ENCODE assay signal across 14 cellular contexts in the genomic region with DNA sequence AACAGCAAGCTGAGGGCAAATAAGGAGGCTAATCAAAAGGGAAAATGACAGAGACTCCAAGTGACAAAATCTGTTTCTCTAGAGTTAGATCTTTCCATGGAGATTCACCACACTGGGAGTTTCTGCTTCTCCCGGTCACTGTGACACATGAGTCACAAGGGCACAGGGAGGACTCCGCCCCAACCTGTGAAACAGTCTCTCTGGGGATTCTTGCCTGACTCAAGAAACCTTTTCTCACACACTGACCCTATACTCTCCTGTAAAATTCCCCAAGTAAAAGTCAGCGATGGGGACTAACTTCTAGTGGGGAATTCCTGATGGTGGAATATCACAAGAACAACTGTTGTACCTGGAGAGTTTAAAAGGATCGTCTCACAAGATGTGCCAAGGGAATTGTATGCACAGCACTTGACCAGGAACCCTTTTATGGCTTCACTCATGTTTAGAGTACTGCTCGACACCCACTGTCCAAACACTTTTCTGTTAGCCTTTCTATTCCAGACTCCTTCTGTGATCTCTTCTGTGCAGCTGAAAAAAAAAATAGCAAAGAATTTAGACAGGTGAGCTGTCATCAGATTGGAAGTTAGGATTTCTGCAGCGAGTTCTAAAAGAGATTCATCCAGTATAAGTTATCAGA. TPM values are rescaled to one million over a fixed set of nuclear protein-coding genes. Genes with fewer than 3 reads are reported as not detected.
DNase-seq lines count a peak whose midpoint lies in the region; ATAC-seq, FAIRE-seq and TF ChIP-seq lines count a peak whose summit lies in the region.
"Had no signal": no experiment of that assay in that cellular context is flagged by ENCODE, and none has a peak within 500 bp of the region (broad histone marks: within the 10 kb centered on the region; RNA-seq: fewer than 3 reads in every experiment).

No MANE protein-coding gene starts in this region.

- H3K4me3 ChIP-seq in NB4 (ENCODE audit: low read depth, low read length): no peak overlapping the region
- no peak overlapping the region for H3K4me3 ChIP-seq in bronchial epithelial cell (ENCODE audit: low read depth, low read length)
- no peak overlapping the region for H3K4me3 ChIP-seq in transverse colon
- H3K4me3 ChIP-seq in uterus: no peak overlapping the region
- H3K4me3 ChIP-seq: K562, skin epidermis had no signal

- CTCF ChIA-PET in activated naive CD4-positive, alpha-beta T cell treated with anti-CD3 and anti-CD28 coated beads for 36 hours (lab: Charles Lee): no interaction called here

- H3K27me3 ChIP-seq in bronchial epithelial cell (ENCODE audit: control insufficient read depth, insufficient read depth, low read length) (no peaks in the 10 kb centered on the region), transverse colon (no peaks in the 10 kb centered on the region), uterus (no peaks in the 10 kb centered on the region)

- WGBS in transverse colon (ENCODE audit: low coverage in 1 of 2), 2 donors: 33 to 40% methylated on average over 4 to 6 of the region's 6 CpGs

- TF ChIP-seq POLR2A in NB4 (IDR thresholded peaks at IDR 0.05; ENCODE audit: extremely low read depth, insufficient read length): no peak
- TF ChIP-seq POLR2A in transverse colon (IDR thresholded peaks at IDR 0.05): no peak
- TF ChIP-seq POLR2A in uterus (IDR thresholded peaks at IDR 0.05): no peak

- DNase-seq in NB4 (ENCODE audit: low read depth) (peak; percentile 66), bronchial epithelial cell (ENCODE audit: low read depth) (peak; percentile 49), transverse colon (peak; percentile 22), uterus (no peak)
- no peak for DNase-seq in activated naive CD4-positive, alpha-beta T cell treated with anti-CD3 and anti-CD28 coated beads for 36 hours
- DNase-seq: activated T-cell treated with anti-CD3 and anti-CD28 coated beads, Interleukin-2, amount 50 U/mL, for 4 hours; NCI-H2107; T-cell had no signal

- H3K36me3 ChIP-seq in bronchial epithelial cell (ENCODE audit: control insufficient read depth, insufficient read depth, low read length) (no peaks in the 10 kb centered on the region), transverse colon (no peaks in the 10 kb centered on the region), uterus (no peaks in the 10 kb centered on the region)

- no peaks in the 10 kb centered on the region for H3K4me1 ChIP-seq in transverse colon
- no peaks in the 10 kb centered on the region for H3K4me1 ChIP-seq in uterus

- no peaks in the 10 kb centered on the region for H3K9me3 Mint-ChIP-seq in activated naive CD4-positive, alpha-beta T cell treated with anti-CD3 and anti-CD28 coated beads for 36 hours
- H3K9me3 Mint-ChIP-seq: activated T-cell treated with anti-CD3 and anti-CD28 coated beads, Interleukin-2, amount 50 U/mL, for 4 hours; T-cell had no signal

- in situ Hi-C loops in transverse colon (cut with MboI; ENCODE audit: low pct_ligation_motif_present in 1 of 4, low pct_unique_long_range_greater_than_20kb in 1 of 4, low sequenced_read_pairs in 3 of 4): no loop called here

- H3K27me3 Mint-ChIP-seq in activated naive CD4-positive, alpha-beta T cell treated with anti-CD3 and anti-CD28 coated beads for 36 hours (ENCODE audit: low read depth): peaks cover 15% of the 10 kb centered on the region

- TF ChIP-seq CTCF in NB4 (IDR thresholded peaks at IDR 0.05; ENCODE audit: low read depth, low read length) (no peak), bronchial epithelial cell (IDR thresholded peaks at IDR 0.05; ENCODE audit: insufficient read depth, low read length, severe bottlenecking) (no peak), transverse colon (IDR thresholded peaks at IDR 0.05) (no peak), uterus (IDR thresholded peaks at IDR 0.05) (no peak)

- no peaks in the 10 kb centered on the region for H3K36me3 Mint-ChIP-seq in activated naive CD4-positive, alpha-beta T cell treated with anti-CD3 and anti-CD28 coated beads for 36 hours (ENCODE audit: low read depth)
- H3K36me3 Mint-ChIP-seq: T-cell had no signal

- TF ChIP-seq EP300 in transverse colon (IDR thresholded peaks at IDR 0.05; ENCODE audit: low read depth): no peak

- H3K4me1 Mint-ChIP-seq in activated naive CD4-positive, alpha-beta T cell treated with anti-CD3 and anti-CD28 coated beads for 36 hours (ENCODE audit: low read depth): peaks cover 2% of the 10 kb centered on the region

- H3K4me3 Mint-ChIP-seq in activated naive CD4-positive, alpha-beta T cell treated with anti-CD3 and anti-CD28 coated beads for 36 hours: no peak overlapping the region
- H3K4me3 Mint-ChIP-seq: activated T-cell treated with anti-CD3 and anti-CD28 coated beads, Interleukin-2, amount 50 U/mL, for 4 hours; T-cell had no signal

- no peak for FAIRE-seq in bronchial epithelial cell (lab: Jason Lieb, UNC)
- FAIRE-seq: colon, K562 had no signal

- intact Hi-C loops in transverse colon (cut with DNase I; ENCODE audit: low total_unique reads) (no loop called here), uterus (cut with DNase I; ENCODE audit: low total_unique reads) (no loop called here)
- intact Hi-C loops in activated naive CD4-positive, alpha-beta T cell treated with anti-CD3 and anti-CD28 coated beads for 36 hours (cut with micrococcal nuclease): no loop called here

- no peak overlapping the region for H3K27ac Mint-ChIP-seq in activated naive CD4-positive, alpha-beta T cell treated with anti-CD3 and anti-CD28 coated beads for 36 hours
- H3K27ac Mint-ChIP-seq: T-cell had no signal

- peak overlapping the region in 1 of 4 donors; percentile 16 for H3K27ac ChIP-seq in transverse colon
- no peak overlapping the region for H3K27ac ChIP-seq in uterus
- H3K27ac ChIP-seq: skin epidermis had no signal

- ATAC-seq in GM19463 (IDR thresholded peaks at IDR 0.05; ENCODE audit: unreplicated experiment) (peak; percentile 42), GM18909 (IDR thresholded peaks at IDR 0.05; ENCODE audit: poor library complexity, unreplicated experiment) (no peak)
- ATAC-seq: activated T-cell treated with anti-CD3 and anti-CD28 coated beads, Interleukin-2, amount 50 U/mL, for 4 hours; K562; T-cell had no signal

- no peaks in the 10 kb centered on the region for H3K9me3 ChIP-seq in transverse colon
- H3K9me3 ChIP-seq in uterus: no peaks in the 10 kb centered on the region

RNA-seq across cellular contexts. Expression of gene URAD, which starts 46.8 kb away (rescaled TPM):
- total RNA-seq in bronchial epithelial cell: not detected in 2 replicates
- 100 to 1,000 TPM; 124 to 265 (median 168) TPM for total RNA-seq in transverse colon
- total RNA-seq in activated naive CD4-positive, alpha-beta T cell treated with anti-CD3 and anti-CD28 coated beads for 36 hours: not detected
- not detected for total RNA-seq in uterus
- total RNA-seq: activated T-cell treated with anti-CD3 and anti-CD28 coated beads, Interleukin-2, amount 50 U/mL, for 4 hours; K562; lung microvascular endothelial cell; T-cell had no signal

Comparison
In these comparisons a context has a peak if more than half of its experiments do, and no peak if none do; other contexts are left out.
1. DNase-seq: peak in NB4 (single experiment), bronchial epithelial cell (single experiment) and transverse colon (single experiment); none in activated naive CD4-positive, alpha-beta T cell treated with anti-CD3 and anti-CD28 coated beads for 36 hours (single experiment) and uterus (0 of 2).
2. RNA of gene URAD, which starts 46.8 kb away (total RNA-seq): 124 to 265 TPM in transverse colon; not detected in uterus, not detected in bronchial epithelial cell and not detected in activated naive CD4-positive, alpha-beta T cell treated with anti-CD3 and anti-CD28 coated beads for 36 hours; every median in the first group is over 10 times any median in the second.